In the genomic region with DNA sequence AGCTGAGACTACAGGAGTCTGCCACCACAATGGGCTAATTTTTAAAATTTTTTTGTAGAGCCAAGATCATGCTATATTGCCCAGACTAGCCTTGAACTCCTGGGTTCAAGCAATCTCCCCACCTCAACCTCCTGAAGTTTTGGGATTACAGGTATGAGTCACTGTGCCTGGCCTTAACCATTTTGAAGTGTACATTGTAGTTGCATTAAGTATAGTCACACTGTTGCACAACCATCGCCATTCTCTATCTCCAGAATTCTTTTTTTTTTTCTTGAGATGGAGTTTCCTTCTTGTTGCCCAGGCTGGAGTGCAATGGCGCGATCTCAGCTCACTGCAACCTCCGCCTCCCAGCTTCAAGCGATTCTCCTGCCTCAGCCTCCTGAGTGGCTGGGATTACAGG, we compare ENCODE assay signal across 12 cellular contexts. TPM values are rescaled to one million over a fixed set of nuclear protein-coding genes. Genes with fewer than 3 reads are reported as not detected.
"Had no signal": no experiment of that assay in that cellular context is flagged by ENCODE, and none has a peak within 500 bp of the region (broad histone marks: within the 10 kb centered on the region; RNA-seq: fewer than 3 reads in every experiment).

No MANE protein-coding gene starts in this region.

RNA-seq across cellular contexts. Expression of gene ATP2C2, which starts 35.1 kb away (rescaled TPM):
- total RNA-seq: activated CD4-positive, alpha-beta memory T cell treated with anti-CD3 and anti-CD28 coated beads, Interleukin-2, amount 10 ng/mL, durations not matched to agents 7 days and 5 days; activated CD4-positive, alpha-beta T cell treated with anti-CD3 and anti-CD28 coated beads for 36 hours; activated CD4-positive, alpha-beta T cell treated with anti-CD3 and anti-CD28 coated beads, Interleukin-2, amount 10 ng/mL, durations not matched to agents 7 days and 5 days; activated CD8-positive, alpha-beta memory T cell treated with anti-CD3 and anti-CD28 coated beads, Interleukin-2, amount 10 ng/mL, durations not matched to agents 7 days and 5 days; activated CD8-positive, alpha-beta T cell treated with anti-CD3 and anti-CD28 coated beads, Interleukin-2, amount 10 ng/mL, durations not matched to agents 7 days and 5 days; activated naive CD8-positive, alpha-beta T cell treated with anti-CD3 and anti-CD28 coated beads, Interleukin-2, amount 10 ng/mL, durations not matched to agents 7 days and 5 days; activated T-helper 2 cell treated with anti-CD3 and anti-CD28 coated beads, Interferon-gamma antibody, Interleukin-2, Interleukin-4, amounts not matched to agents 10 μg/mL and 5 μg/mL and 100 μg/mL, durations not matched to agents 14 hours and 24 hours and 36 hours; ascending aorta; cardiac septum; T-helper 1 cell treated with Interleukin-12 subunit alpha and Interleukin-12 subunit beta and Interleukin-4 antibody, amounts not matched to agents 30 ng/mL and 1 ng/mL, for 36 hours; T-helper 17 cell; T-helper 2 cell treated with Interferon-gamma antibody and Interleukin-4, amounts not matched to agents 100 ng/mL and 5 ng/mL, for 36 hours had no signal
